In genomic region chr15:90774731-90775521, GRCh38 we compare ENCODE assay signal across 1 cellular context.
TF ChIP-seq lines count a peak whose summit lies in the region.

No MANE protein-coding gene starts in this region.

TF ChIP-seq in GM12878, 131 proteins besides CTCF, POLR2A, EP300 and RAD21 (continued from another document):
- TF ChIP-seq, protein P1, sequence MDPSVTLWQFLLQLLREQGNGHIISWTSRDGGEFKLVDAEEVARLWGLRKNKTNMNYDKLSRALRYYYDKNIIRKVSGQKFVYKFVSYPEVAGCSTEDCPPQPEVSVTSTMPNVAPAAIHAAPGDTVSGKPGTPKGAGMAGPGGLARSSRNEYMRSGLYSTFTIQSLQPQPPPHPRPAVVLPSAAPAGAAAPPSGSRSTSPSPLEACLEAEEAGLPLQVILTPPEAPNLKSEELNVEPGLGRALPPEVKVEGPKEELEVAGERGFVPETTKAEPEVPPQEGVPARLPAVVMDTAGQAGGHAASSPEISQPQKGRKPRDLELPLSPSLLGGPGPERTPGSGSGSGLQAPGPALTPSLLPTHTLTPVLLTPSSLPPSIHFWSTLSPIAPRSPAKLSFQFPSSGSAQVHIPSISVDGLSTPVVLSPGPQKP (IDR thresholded peaks at IDR 0.05; ENCODE audit: low read depth, low read length) = no peak
- TF ChIP-seq RAD51 (IDR thresholded peaks at IDR 0.05) (no peak), HCFC1 (IDR thresholded peaks at IDR 0.05; ENCODE audit: low read length) (no peak), POLR2AphosphoS2 (IDR thresholded peaks at IDR 0.05; ENCODE audit: low read depth, low read length) (no peak)
